In genomic region chr22:49632199-49633009, GRCh38 we compare ENCODE assay signal across 8 cellular contexts.
DNase-seq lines count a peak whose midpoint lies in the region; ATAC-seq and TF ChIP-seq lines count a peak whose summit lies in the region.

No MANE protein-coding gene starts in this region.

- H3K27me3 ChIP-seq in Peyer's patch (no peaks in the 10 kb centered on the region), esophagus squamous epithelium (peaks cover 0 to 55% (median 2%) of the 10 kb centered on the region in 4 donors), mucosa of stomach (ENCODE audit: control insufficient read depth, insufficient read depth, low read length) (peaks cover 5% of the 10 kb centered on the region)

- peak overlapping the region; percentile 57 for H3K9ac ChIP-seq in mucosa of stomach (ENCODE audit: low read length)

- H3K9me3 ChIP-seq in Peyer's patch (no peaks in the 10 kb centered on the region), esophagus squamous epithelium (no peaks in the 10 kb centered on the region), mucosa of stomach (ENCODE audit: control insufficient read depth, low read length) (no peaks in the 10 kb centered on the region)

- H3K27ac ChIP-seq in Peyer's patch (no peak overlapping the region), esophagus squamous epithelium (no peak overlapping the region)

- peaks cover 0 to 8% (median 0%) of the 10 kb centered on the region in 4 donors for H3K4me1 ChIP-seq in Peyer's patch
- peaks cover 5 to 20% (median 8%) of the 10 kb centered on the region in 3 donors for H3K4me1 ChIP-seq in esophagus squamous epithelium
- no peaks in the 10 kb centered on the region for H3K4me1 ChIP-seq in mucosa of stomach (ENCODE audit: control insufficient read depth, insufficient read depth, low read length)

- DNase-seq in AG09309 (ENCODE audit: low read depth) (no peak), H4 (ENCODE audit: low spot score) (peak; percentile 21), Peyer's patch (peak in 2 of 3 donors; percentile 57 to 61), esophagus squamous epithelium (lab: John Stamatoyannopoulos, UW) (no peak)

- no peak for TF ChIP-seq POLR2A in Peyer's patch (IDR thresholded peaks at IDR 0.05)
- no peak for TF ChIP-seq POLR2A in esophagus squamous epithelium (IDR thresholded peaks at IDR 0.05)

- intact Hi-C loops in esophagus squamous epithelium (cut with DNase I) = no loop called here

- WGBS in esophagus squamous epithelium, 2 donors = 17 to 21% methylated on average over 35 to 45 of the region's 51 CpGs

- TF ChIP-seq CTCF in AG09309 (IDR thresholded peaks at IDR 0.05; ENCODE audit: control insufficient read depth, insufficient read depth, low read depth, low read length, missing control alignments) (peak; percentile 80), Peyer's patch (IDR thresholded peaks at IDR 0.05) (peak in 4 of 6 experiments; percentile 51 to 62 (median 54)), esophagus squamous epithelium (IDR thresholded peaks at IDR 0.05) (peak; percentile 19 to 78 (median 66))

- H3K36me3 ChIP-seq in Peyer's patch (no peaks in the 10 kb centered on the region), esophagus squamous epithelium (no peaks in the 10 kb centered on the region), mucosa of stomach (ENCODE audit: control insufficient read depth, insufficient read depth, low read length) (no peaks in the 10 kb centered on the region)

- peak overlapping the region; percentile 26 for H3K4me3 ChIP-seq in AG09309 (ENCODE audit: control insufficient read depth, low read depth, low read length)
- peak overlapping the region in 2 of 4 donors; percentile 31 to 39 for H3K4me3 ChIP-seq in Peyer's patch
- H3K4me3 ChIP-seq in esophagus squamous epithelium = peak overlapping the region in 3 of 4 donors; percentile 17 to 58 (median 35)
- H3K4me3 ChIP-seq in mucosa of stomach (ENCODE audit: low read length) = no peak overlapping the region

- ATAC-seq in GM21619 (IDR thresholded peaks at IDR 0.05; ENCODE audit: unreplicated experiment) (no peak), HG03025 (IDR thresholded peaks at IDR 0.05; ENCODE audit: low FRiP score, unreplicated experiment) (no peak), GM21360 (IDR thresholded peaks at IDR 0.05; ENCODE audit: unreplicated experiment) (no peak)

Comparison
In these comparisons a context has a peak if more than half of its experiments do, and no peak if none do; other contexts are left out.
1. DNase-seq: peak in H4 (single experiment) and Peyer's patch (2 of 3); none in AG09309 (single experiment) and esophagus squamous epithelium (single experiment).
2. Peak in every context shown above with its lines, with median percentiles within 50 percentile points of each other: CTCF ChIP-seq.